Comparison of ENCODE assay signal across 19 cellular contexts in the genomic region with DNA sequence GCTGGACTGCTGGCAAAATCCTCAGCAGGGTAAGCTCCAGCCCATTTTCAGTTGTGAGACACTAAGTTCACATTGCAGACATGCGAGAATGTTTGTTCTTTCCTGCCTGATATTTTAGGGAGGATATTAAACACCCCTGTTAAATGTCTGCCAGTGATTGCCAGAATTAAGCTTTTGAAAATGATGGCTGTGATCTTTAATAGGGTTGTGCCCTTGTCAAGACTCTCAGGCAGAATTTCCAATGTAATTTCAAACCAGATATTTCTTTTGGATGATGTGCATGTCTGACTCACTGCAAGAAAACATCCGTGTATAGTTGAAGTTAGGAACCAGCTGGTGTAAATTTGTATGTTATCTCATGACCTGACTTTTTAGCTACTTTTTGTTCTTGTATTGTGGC.
"Had no signal": no experiment of that assay in that cellular context is flagged by ENCODE, and none has a peak within 500 bp of the region (broad histone marks: within the 10 kb centered on the region; RNA-seq: fewer than 3 reads in every experiment).

No MANE protein-coding gene starts in this region.

- H3K36me3 ChIP-seq: lower lobe of right lung, pancreas had no signal

- H3K27me3 ChIP-seq: dorsolateral prefrontal cortex, pancreas had no signal

- H3K9me3 ChIP-seq: lower lobe of right lung, pancreas had no signal

- FAIRE-seq: pancreas, TTC549 had no signal

- H3K4me1 ChIP-seq: lower lobe of right lung, pancreas had no signal

- H3K27ac ChIP-seq: lower lobe of right lung, pancreas had no signal

- DNase-seq: activated B cell treated with CpG ODN at 0.5 μM for 24 hours; activated CD4-positive, alpha-beta T cell treated with anti-CD3 and anti-CD28 coated beads, Interleukin-2, amount 10 ng/mL, durations not matched to agents 24 days and 14 days; activated CD8-positive, alpha-beta memory T cell treated with anti-CD3 and anti-CD28 coated beads, Interleukin-2, amount 50 U/mL, for 4 hours; activated CD8-positive, alpha-beta T cell treated with anti-CD3 and anti-CD28 coated beads, Interleukin-2, amount 10 ng/mL, durations not matched to agents 7 days and 5 days; activated gamma-delta T cell; activated T-cell treated with anti-CD3 and anti-CD28 coated beads, Interleukin-2, amount 50 U/mL, for 48 hours; amygdala; dorsolateral prefrontal cortex; endodermal cell; glutamatergic neuron; lower lobe of right lung; pancreas; stimulated activated CD4-positive, alpha-beta T cell treated with anti-CD3 and anti-CD28 coated beads, Interleukin-15, amount 100 ng/mL, for 24 hours; stimulated activated CD4-positive, alpha-beta T cell treated with anti-CD3 and anti-CD28 coated beads, Interleukin-4, amount 100 ng/mL, for 1 hour; stimulated activated naive CD4-positive, alpha-beta T cell; SW 1271; trophoblast cell had no signal

- H3K4me3 ChIP-seq: dorsolateral prefrontal cortex, lower lobe of right lung, pancreas had no signal

- ATAC-seq: activated CD8-positive, alpha-beta T cell treated with anti-CD3 and anti-CD28 coated beads, Interleukin-2, amount 10 ng/mL, durations not matched to agents 7 days and 5 days; activated naive CD4-positive, alpha-beta T cell treated with anti-CD3 and anti-CD28 coated beads, Interleukin-2, amount 50 U/mL, for 72 hours; pancreas had no signal
